In genomic region chr16:89923640-89924297, GRCh38 we compare ENCODE assay signal across 1 cellular context.
A peak's percentile ranks its signal among the peaks of the same experiment; 100 is the strongest.
TF ChIP-seq lines count a peak whose summit lies in the region.

No MANE protein-coding gene starts in this region.

TF ChIP-seq in GM12878, 131 proteins besides CTCF, POLR2A, EP300 and RAD21:
- TF ChIP-seq BACH1 (IDR thresholded peaks at IDR 0.05; ENCODE audit: borderline replicate concordance), result no peak
- no peak for TF ChIP-seq E2F4 (IDR thresholded peaks at IDR 0.05; ENCODE audit: low read depth, low read length)
- TF ChIP-seq YBX1 (IDR thresholded peaks at IDR 0.05), result no peak
- no peak for TF ChIP-seq ZBTB11 (CRISPR knock-in tag; IDR thresholded peaks at IDR 0.05)
- peak; percentile 26 for TF ChIP-seq SUZ12 (IDR thresholded peaks at IDR 0.05; ENCODE audit: unreplicated experiment)
- no peak for TF ChIP-seq CHD2 (IDR thresholded peaks at IDR 0.05; ENCODE audit: borderline replicate concordance, low read depth, low read length)
- TF ChIP-seq STAT3 (IDR thresholded peaks at IDR 0.05; ENCODE audit: low read depth, low read length), result no peak
- no peak for TF ChIP-seq JUNB (IDR thresholded peaks at IDR 0.05)
